Comparison of ENCODE assay signal across 9 cellular contexts in genomic region chr4:68904786-68905185, GRCh38. TPM values are rescaled to one million over a fixed set of nuclear protein-coding genes. Genes with fewer than 3 reads are reported as not detected.
DNase-seq lines count a peak whose midpoint lies in the region; ATAC-seq and TF ChIP-seq lines count a peak whose summit lies in the region.
"Had no signal": no experiment of that assay in that cellular context is flagged by ENCODE, and none has a peak within 500 bp of the region (broad histone marks: within the 10 kb centered on the region; RNA-seq: fewer than 3 reads in every experiment).

No MANE protein-coding gene starts in this region.

- TF ChIP-seq CTCF in cardiac fibroblast (IDR thresholded peaks at IDR 0.05; ENCODE audit: low read depth, low read length) (peak; percentile 4), vagina (IDR thresholded peaks at IDR 0.05) (no peak)

- H3K36me3 ChIP-seq in vagina: no peaks in the 10 kb centered on the region

- peak; percentile 62 for ATAC-seq in GM19023 (IDR thresholded peaks at IDR 0.05; ENCODE audit: unreplicated experiment)

- TF ChIP-seq POLR2A in vagina (IDR thresholded peaks at IDR 0.05): no peak

- H3K4me1 ChIP-seq in vagina: peaks cover 16% of the 10 kb centered on the region

- intact Hi-C loops in vagina (cut with DNase I): no loop called here

- H3K27me3 ChIP-seq in vagina: no peaks in the 10 kb centered on the region

- no peak overlapping the region for H3K27ac ChIP-seq in vagina

- no peak overlapping the region for H3K4me3 ChIP-seq in cardiac fibroblast (replicated peaks in 1 of 2; ENCODE audit: low read depth in 2 of 2, low read length in 2 of 2)
- H3K4me3 ChIP-seq in vagina: no peak overlapping the region

- peak; percentile 18 for DNase-seq in HT1080 (ENCODE audit: low read depth)
- DNase-seq in cardiac fibroblast (ENCODE audit: low read depth in 2 of 2): no peak
- peak; percentile 72 for DNase-seq in renal cortical epithelial cell (ENCODE audit: low read depth)
- DNase-seq in activated effector memory CD4-positive, alpha-beta T cell treated with Interleukin-2 at 50 U/mL for 16 hours: no peak
- DNase-seq in NCI-H1092 treated with DMSO at 0.1 percent for 48 hours (lab: John Stamatoyannopoulos, UW): no peak
- no peak for DNase-seq in vagina (ENCODE audit: extremely low spot score in 2 of 2)
- no peak for DNase-seq in NCI-H82 treated with DMSO at 0.1 percent for 48 hours (lab: John Stamatoyannopoulos, UW; ENCODE audit: unreplicated experiment)

- no peaks in the 10 kb centered on the region for H3K9me3 ChIP-seq in vagina

RNA-seq across cellular contexts. Expression of gene UGT2A3, which starts 46.8 kb away (rescaled TPM):
- total RNA-seq in HT1080 (2014; rRNA removed; shearing (Covaris generic)): not detected in 2 replicates
- not detected in 2 replicates for polyA plus RNA-seq in HT1080 (2015; cell fraction: cytosol; rRNA removed)
- not detected in 2 replicates for polyA plus RNA-seq in HT1080 (2015; cell fraction: nucleus; rRNA removed)
- 33.3 and 72.8 TPM in 2 replicates for total RNA-seq in renal cortical epithelial cell
- not detected for total RNA-seq in vagina
- total RNA-seq: fibroblast of villous mesenchyme had no signal

Comparison
In these comparisons a context has a peak if more than half of its experiments do, and no peak if none do; other contexts are left out.
1. DNase-seq: peak in HT1080 (single experiment) and renal cortical epithelial cell (single experiment); none in cardiac fibroblast (0 of 2), activated effector memory CD4-positive, alpha-beta T cell treated with Interleukin-2 at 50 U/mL for 16 hours (single experiment), NCI-H1092 treated with DMSO at 0.1 percent for 48 hours (single experiment), vagina (0 of 2) and NCI-H82 treated with DMSO at 0.1 percent for 48 hours (single experiment).
2. RNA of gene UGT2A3, which starts 46.8 kb away (total RNA-seq): 33.3 to 72.8 TPM in renal cortical epithelial cell; not detected in HT1080 and not detected in vagina (single experiment); every median in the first group is over 10 times any median in the second.